ENCODE assay signal across 8 cellular contexts in the genomic region with DNA sequence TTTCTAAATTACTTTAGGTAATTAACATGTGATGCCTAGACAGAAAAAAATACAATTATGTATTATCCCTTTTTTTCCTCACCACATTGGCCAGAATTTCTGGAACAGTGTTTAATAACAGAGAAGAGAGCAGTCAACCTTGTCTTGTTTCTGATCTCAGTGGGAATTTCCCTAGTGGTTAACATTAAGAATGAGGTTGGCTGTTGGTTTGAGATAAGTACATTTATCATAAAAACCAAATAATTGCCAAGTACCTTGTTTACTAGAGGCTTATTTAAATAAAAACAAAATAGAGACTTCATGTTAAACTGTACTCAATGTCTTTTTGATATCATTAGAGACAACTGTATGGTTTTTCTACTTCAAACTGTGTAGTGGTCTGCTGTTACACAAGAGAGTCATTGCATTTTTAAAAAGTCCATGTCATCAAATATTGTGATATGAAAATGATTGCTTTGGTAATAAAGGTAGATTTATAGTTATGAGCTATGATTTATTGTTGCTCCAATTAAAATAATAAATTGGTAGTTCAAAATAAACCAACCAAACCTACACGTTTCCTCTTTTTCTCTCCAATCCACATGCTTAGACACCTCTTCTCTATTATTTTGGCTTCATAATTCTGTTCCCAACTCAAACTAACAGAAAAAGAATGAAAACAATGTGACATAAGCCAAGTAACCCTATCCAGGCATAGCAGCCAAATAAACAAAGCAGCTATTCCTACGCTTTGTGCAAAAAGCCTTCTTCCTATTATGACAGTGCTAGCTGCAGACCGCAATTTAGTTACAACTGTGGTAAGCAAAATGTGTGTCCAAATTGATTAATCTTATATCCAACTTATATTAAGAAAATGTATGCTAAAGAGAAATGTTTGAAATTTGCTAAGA. TPM values are rescaled to one million over a fixed set of nuclear protein-coding genes. Genes with fewer than 3 reads are reported as not detected.
A peak's percentile ranks its signal among the peaks of the same experiment; 100 is the strongest.
DNase-seq lines count a peak whose midpoint lies in the region; ATAC-seq and TF ChIP-seq lines count a peak whose summit lies in the region.

No MANE protein-coding gene starts in this region.

- no peak overlapping the region for H3K18ac ChIP-seq in neuronal stem cell (ENCODE audit: low read length)

- no peaks in the 10 kb centered on the region for H3K36me3 Mint-ChIP-seq in MCF 10A (ENCODE audit: insufficient read depth, unreplicated experiment)

- H2AFZ ChIP-seq in KMS-11 (ENCODE audit: low read depth), result no peak overlapping the region
- no peak overlapping the region for H2AFZ ChIP-seq in neuronal stem cell (ENCODE audit: low read length)

- no peak overlapping the region for H4K91ac ChIP-seq in neuronal stem cell (ENCODE audit: low read depth, low read length, poor library complexity)

- no peaks in the 10 kb centered on the region for H4K20me1 ChIP-seq in KMS-11 (ENCODE audit: insufficient read depth)

- H2BK5ac ChIP-seq in neuronal stem cell (ENCODE audit: low read length), result no peak overlapping the region

- ATAC-seq in gastrocnemius medialis, result peak in 1 of 2 donors; percentile 64

- H3K79me2 ChIP-seq in KMS-11 (ENCODE audit: insufficient read depth, low read depth), result no peaks in the 10 kb centered on the region

- H2AK5ac ChIP-seq in neuronal stem cell (ENCODE audit: low read depth, low read length), result no peak overlapping the region

- H2BK120ac ChIP-seq in neuronal stem cell (ENCODE audit: low read depth, low read length), result no peak overlapping the region

- peak overlapping the region; percentile 26 to 83 for H3K27ac ChIP-seq in breast epithelium
- no peak overlapping the region for H3K27ac ChIP-seq in KMS-11
- H3K27ac ChIP-seq in duodenal mucosa (ENCODE audit: low read depth, low read length), result no peak overlapping the region
- H3K27ac ChIP-seq in gastrocnemius medialis, result peak overlapping the region in 3 of 4 donors; percentile 2 to 39 (median 16)
- H3K27ac ChIP-seq in neuronal stem cell (replicated peaks; ENCODE audit: low read length), result no peak overlapping the region

- no peak overlapping the region for H2BK15ac ChIP-seq in neuronal stem cell (ENCODE audit: low read length)

- intact Hi-C loops in breast epithelium (cut with DNase I; ENCODE audit: low total_unique reads), result no loop called here
- intact Hi-C loops in MCF 10A (cut with micrococcal nuclease), result no loop called here
- intact Hi-C loops in gastrocnemius medialis (cut with DNase I; ENCODE audit: low total_unique reads), result no loop called here

- DNase-seq in breast epithelium (ENCODE audit: low spot score in 2 of 2) (no peak), MCF 10A (ENCODE audit: unreplicated experiment) (no peak), gastrocnemius medialis (no peak), neuronal stem cell (ENCODE audit: low spot score) (no peak), NCI-H1930 (lab: John Stamatoyannopoulos, UW) (no peak)
- DNase-seq in activated CD4-positive, CD25-positive, alpha-beta regulatory T cell (lab: John Stamatoyannopoulos, UW), result no peak

- H2BK12ac ChIP-seq in neuronal stem cell (ENCODE audit: low read length), result no peak overlapping the region

- no CpG with 5 or more reads among the region's 3 CpGs for WGBS in neuronal stem cell (ENCODE audit: extremely low coverage in 2 of 2, insufficient read length in 2 of 2, insufficient replicate concordance in 1 of 2), 2 donors

- BruUV-seq in MCF 10A (replicated peaks; lab: Mats Ljungman, UMichigan), result no TSS peak

- no peaks in the 10 kb centered on the region for H3K79me1 ChIP-seq in neuronal stem cell (ENCODE audit: low read depth, low read length)

- TF ChIP-seq CTCF in breast epithelium (IDR thresholded peaks at IDR 0.05) (peak in 1 of 3 donors; percentile 25), MCF 10A (IDR thresholded peaks at IDR 0.05; ENCODE audit: unreplicated experiment) (no peak), KMS-11 (conservative IDR thresholded peaks at IDR 0.05; ENCODE audit: low read depth, low read length) (no peak), gastrocnemius medialis (IDR thresholded peaks at IDR 0.05 in 4 of 5, conservative IDR thresholded peaks at IDR 0.05 in 1 of 5) (no peak)

- H3K9me3 ChIP-seq in breast epithelium (peaks cover 0 to 6% of the 10 kb centered on the region in 2 donors), duodenal mucosa (ENCODE audit: control insufficient read depth in 1 of 2, low read length in 2 of 2) (no peaks in the 10 kb centered on the region), gastrocnemius medialis (no peaks in the 10 kb centered on the region), neuronal stem cell (replicated peaks in 1 of 2; ENCODE audit: control insufficient read depth in 2 of 2, insufficient read depth in 1 of 2, low read depth in 1 of 2, low read length in 2 of 2) (no peaks in the 10 kb centered on the region)

- H3K36me3 ChIP-seq in breast epithelium (no peaks in the 10 kb centered on the region), KMS-11 (ENCODE audit: insufficient read depth) (no peaks in the 10 kb centered on the region), duodenal mucosa (ENCODE audit: control insufficient read depth in 1 of 2, insufficient read depth in 2 of 2, low read length in 2 of 2) (no peaks in the 10 kb centered on the region), gastrocnemius medialis (no peaks in the 10 kb centered on the region), neuronal stem cell (replicated peaks in 1 of 2; ENCODE audit: control insufficient read depth in 2 of 2, insufficient read depth in 2 of 2, low read length in 2 of 2) (no peaks in the 10 kb centered on the region)

- in situ Hi-C loops in gastrocnemius medialis (cut with MboI; ENCODE audit: low sequenced_read_pairs in 4 of 4), result no loop called here

- H3K9ac ChIP-seq in KMS-11, result no peak overlapping the region
- H3K9ac ChIP-seq in duodenal mucosa (ENCODE audit: low read depth in 1 of 2, low read length in 2 of 2), result peak overlapping the region; percentile 19 to 26
- no peak overlapping the region for H3K9ac ChIP-seq in neuronal stem cell (ENCODE audit: low read depth, low read length, poor library complexity)

- 0 out of 2 replicates have a peak overlapping the region, but pooled peaks have one; percentile 6 for H3K4me2 ChIP-seq in KMS-11
- H3K4me2 ChIP-seq in neuronal stem cell (ENCODE audit: insufficient read depth, low read length, poor library complexity, severe bottlenecking), result no peak overlapping the region

- H3K4me3 Mint-ChIP-seq in MCF 10A (ENCODE audit: unreplicated experiment), result no peak overlapping the region

- CTCF ChIA-PET in MCF 10A (lab: Yijun Ruan, JAX), result interaction anchor here (1.3 kb wide), 1 partner anchor 75 kb away, joined by 4 read pairs; no protein-coding TSS in a partner anchor

- peaks cover 22% of the 10 kb centered on the region for H3K4me1 Mint-ChIP-seq in MCF 10A (ENCODE audit: insufficient read depth, unreplicated experiment)

- H3K4ac ChIP-seq in neuronal stem cell (ENCODE audit: low read length), result no peak overlapping the region

- no peaks in the 10 kb centered on the region for H3K27me3 Mint-ChIP-seq in MCF 10A (ENCODE audit: insufficient read depth, unreplicated experiment)

- H3K27ac Mint-ChIP-seq in MCF 10A (ENCODE audit: low read depth, unreplicated experiment), result no peak overlapping the region

- H3K4me3 ChIP-seq in breast epithelium (peak overlapping the region in 2 of 3 donors; percentile 40 to 60), KMS-11 (IDR thresholded peaks at IDR 0.05; ENCODE audit: insufficient read depth, low read depth, low read length) (no peak overlapping the region), duodenal mucosa (ENCODE audit: low read depth in 1 of 2, low read length in 2 of 2) (peak overlapping the region; percentile 53), gastrocnemius medialis (no peak overlapping the region), neuronal stem cell (ENCODE audit: low read length in 2 of 2) (no peak overlapping the region)

- H3K9me3 Mint-ChIP-seq in MCF 10A (ENCODE audit: unreplicated experiment), result no peaks in the 10 kb centered on the region

- peaks cover 0 to 7% of the 10 kb centered on the region in 2 donors for H3K4me1 ChIP-seq in breast epithelium
- peaks cover 14% of the 10 kb centered on the region for H3K4me1 ChIP-seq in KMS-11 (ENCODE audit: low read depth, poor library complexity, severe bottlenecking)
- H3K4me1 ChIP-seq in duodenal mucosa (ENCODE audit: control insufficient read depth in 1 of 2, insufficient read depth in 2 of 2, low read length in 2 of 2), result peaks cover 0 to 10% of the 10 kb centered on the region in 2 donors
- H3K4me1 ChIP-seq in gastrocnemius medialis, result peaks cover 8 to 17% of the 10 kb centered on the region in 2 donors
- H3K4me1 ChIP-seq in neuronal stem cell (ENCODE audit: control insufficient read depth in 2 of 2, insufficient read depth in 1 of 2, low read depth in 1 of 2, low read length in 2 of 2), result peaks cover 1 to 6% of the 10 kb centered on the region in 2 donors

- POLR2A ChIA-PET in MCF 10A (lab: Yijun Ruan, JAX), result interaction anchor here (0.9 to 1.1 kb wide), 2 partner anchors 13 to 59 kb away, joined by 4 to 6 read pairs; no protein-coding TSS in a partner anchor

- no peak overlapping the region for H3K14ac ChIP-seq in neuronal stem cell (ENCODE audit: low read length)

- H4K8ac ChIP-seq in neuronal stem cell (ENCODE audit: low read depth, low read length), result no peak overlapping the region

- TF ChIP-seq POLR2A in breast epithelium (IDR thresholded peaks at IDR 0.05), result no peak
- no peak for TF ChIP-seq POLR2A in gastrocnemius medialis (IDR thresholded peaks at IDR 0.05)

- H3K23ac ChIP-seq in neuronal stem cell (ENCODE audit: low read depth, low read length, poor library complexity), result no peak overlapping the region

- H3K27me3 ChIP-seq in breast epithelium (no peaks in the 10 kb centered on the region), KMS-11 (ENCODE audit: insufficient read depth, low read depth) (no peaks in the 10 kb centered on the region), duodenal mucosa (ENCODE audit: control insufficient read depth in 1 of 2, insufficient read depth in 2 of 2, low read length in 2 of 2) (no peaks in the 10 kb centered on the region), gastrocnemius medialis (no peaks in the 10 kb centered on the region), neuronal stem cell (ENCODE audit: control insufficient read depth in 3 of 3, insufficient read depth in 3 of 3, low read depth in 1 of 3, low read length in 3 of 3) (no peaks in the 10 kb centered on the region)

RNA-seq across cellular contexts. Expression of a gene that starts 20.9 kb away (rescaled TPM):
- total RNA-seq in breast epithelium (100 to 1,000 TPM; 128 to 242 (median 166) TPM), MCF 10A (2022) (62.0 and 79.6 TPM in 2 replicates), gastrocnemius medialis (100 to 1,000 TPM in 1 of 4 donors, 10 to 100 TPM in 3; 70.3 to 103 (median 86.0) TPM)
- polyA plus RNA-seq in neuronal stem cell (2013, experiment 1 of 2), result 19.5 TPM
- 21.2 TPM for polyA plus RNA-seq in neuronal stem cell (2013, experiment 2 of 2)

Comparison
In these comparisons a context has a peak if more than half of its experiments do, and no peak if none do; other contexts are left out.
1. H3K27ac ChIP-seq: peak in breast epithelium (2 of 2) and gastrocnemius medialis (3 of 4); none in KMS-11 (single experiment), duodenal mucosa (single experiment) and neuronal stem cell (single experiment).
2. H3K4me3 ChIP-seq: peak in breast epithelium (2 of 3) and duodenal mucosa (2 of 2); none in KMS-11 (single experiment), gastrocnemius medialis (0 of 4) and neuronal stem cell (0 of 2).
3. H3K9ac ChIP-seq: peak in duodenal mucosa (2 of 2); none in KMS-11 (single experiment) and neuronal stem cell (single experiment).